ENCODE assay signal across 9 cellular contexts in genomic region chrX:19799319-19800182, GRCh38.
DNase-seq lines count a peak whose midpoint lies in the region; ATAC-seq and TF ChIP-seq lines count a peak whose summit lies in the region.
"Had no signal": no experiment of that assay in that cellular context is flagged by ENCODE, and none has a peak within 500 bp of the region (broad histone marks: within the 10 kb centered on the region; RNA-seq: fewer than 3 reads in every experiment).

No MANE protein-coding gene starts in this region.

- no peaks in the 10 kb centered on the region for H3K27me3 Mint-ChIP-seq in activated T-cell treated with anti-CD3 and anti-CD28 coated beads, Interleukin-2, amount 50 U/mL, for 4 hours (ENCODE audit: low read depth)
- no peaks in the 10 kb centered on the region for H3K27me3 Mint-ChIP-seq in stimulated activated naive CD8-positive, alpha-beta T cell treated with anti-CD3 and anti-CD28 coated beads, Interleukin-15, amount 100 ng/mL, for 72 hours

- TF ChIP-seq POLR2A in heart left ventricle (IDR thresholded peaks at IDR 0.05) = no peak

- peak overlapping the region; percentile 93 to 96 for H3K27ac Mint-ChIP-seq in stimulated activated naive CD8-positive, alpha-beta T cell treated with anti-CD3 and anti-CD28 coated beads, Interleukin-15, amount 100 ng/mL, for 72 hours

- peaks cover 2% of the 10 kb centered on the region for H3K36me3 Mint-ChIP-seq in activated T-cell treated with anti-CD3 and anti-CD28 coated beads, Interleukin-2, amount 50 U/mL, for 4 hours (ENCODE audit: insufficient read depth)

- H3K36me3 ChIP-seq in heart left ventricle = no peaks in the 10 kb centered on the region

- peaks cover 0 to 29% (median 0%) of the 10 kb centered on the region in 12 donors for H3K4me1 ChIP-seq in heart left ventricle

- no peaks in the 10 kb centered on the region for H3K9me3 ChIP-seq in heart left ventricle

- no peaks in the 10 kb centered on the region for H3K9me3 Mint-ChIP-seq in activated T-cell treated with anti-CD3 and anti-CD28 coated beads, Interleukin-2, amount 50 U/mL, for 4 hours
- no peaks in the 10 kb centered on the region for H3K9me3 Mint-ChIP-seq in stimulated activated naive CD8-positive, alpha-beta T cell treated with anti-CD3 and anti-CD28 coated beads, Interleukin-15, amount 100 ng/mL, for 72 hours

- 39 to 60% (median 55%) methylated on average over 14 of the region's 14 CpGs for WGBS in heart left ventricle, 4 donors

- peak; percentile 81 to 88 for ATAC-seq in activated T-cell treated with anti-CD3 and anti-CD28 coated beads, Interleukin-2, amount 50 U/mL, for 4 hours
- ATAC-seq in heart left ventricle (peak; percentile 47 to 71 (median 59)), HG02610 (IDR thresholded peaks at IDR 0.05; ENCODE audit: unreplicated experiment) (no peak)
- peak; percentile 88 for ATAC-seq in stimulated activated naive CD8-positive, alpha-beta T cell treated with anti-CD3 and anti-CD28 coated beads, Interleukin-15, amount 100 ng/mL, for 72 hours

- peak overlapping the region in 10 of 12 donors; percentile 17 to 80 (median 52) for H3K27ac ChIP-seq in heart left ventricle
- H3K27ac ChIP-seq: BLaER1 treated with 17β-estradiol and CSF1 and Interleukin-3, amounts not matched to agents 10 nM and 100 nM had no signal

- H3K4me1 Mint-ChIP-seq in activated T-cell treated with anti-CD3 and anti-CD28 coated beads, Interleukin-2, amount 50 U/mL, for 4 hours (ENCODE audit: low read depth) = peaks cover 73% of the 10 kb centered on the region
- H3K4me1 Mint-ChIP-seq in stimulated activated naive CD8-positive, alpha-beta T cell treated with anti-CD3 and anti-CD28 coated beads, Interleukin-15, amount 100 ng/mL, for 72 hours = peaks cover 71% of the 10 kb centered on the region

- H3K4me3 Mint-ChIP-seq in activated T-cell treated with anti-CD3 and anti-CD28 coated beads, Interleukin-2, amount 50 U/mL, for 4 hours = peak overlapping the region; percentile 87
- H3K4me3 Mint-ChIP-seq in stimulated activated naive CD8-positive, alpha-beta T cell treated with anti-CD3 and anti-CD28 coated beads, Interleukin-15, amount 100 ng/mL, for 72 hours = peak overlapping the region; percentile 88 to 95

- H3K27me3 ChIP-seq in heart left ventricle = no peaks in the 10 kb centered on the region
- H3K27me3 ChIP-seq: BLaER1 treated with 17β-estradiol and CSF1 and Interleukin-3, amounts not matched to agents 10 nM and 100 nM had no signal

- TF ChIP-seq CTCF in heart left ventricle (IDR thresholded peaks at IDR 0.05) = no peak

- intact Hi-C loops in heart left ventricle (cut with DNase I) = no loop called here

- H3K4me3 ChIP-seq in heart left ventricle = peak overlapping the region in 5 of 12 donors; percentile 9 to 39 (median 15)
- H3K4me3 ChIP-seq: BLaER1 treated with 17β-estradiol and CSF1 and Interleukin-3, amounts not matched to agents 10 nM and 100 nM had no signal

- DNase-seq in activated gamma-delta T cell treated with Interleukin-2 at 50 U/mL for 16 hours = peak; percentile 47
- DNase-seq in activated gamma-delta T cell (lab: John Stamatoyannopoulos, UW) = no peak
- DNase-seq in activated T-cell treated with anti-CD3 and anti-CD28 coated beads, Interleukin-2, amount 50 U/mL, for 4 hours = peak; percentile 27
- DNase-seq in heart left ventricle = peak in 1 of 5 donors; percentile 13
- DNase-seq in stimulated activated naive CD8-positive, alpha-beta T cell treated with anti-CD3 and anti-CD28 coated beads, Interleukin-15, amount 100 ng/mL, for 72 hours = peak in 1 of 2 donors; percentile 43
- no peak for DNase-seq in HuH-7 (ENCODE audit: low spot score)
- no peak for DNase-seq in midbrain (lab: John Stamatoyannopoulos, UW)

Comparison
In these comparisons a context has a peak if more than half of its experiments do, and no peak if none do; other contexts are left out.
1. DNase-seq: peak in activated gamma-delta T cell treated with Interleukin-2 at 50 U/mL for 16 hours (single experiment) and activated T-cell treated with anti-CD3 and anti-CD28 coated beads, Interleukin-2, amount 50 U/mL, for 4 hours (single experiment); none in activated gamma-delta T cell (single experiment), HuH-7 (single experiment) and midbrain (single experiment).